Comparison of ENCODE assay signal across 8 cellular contexts in the genomic region with DNA sequence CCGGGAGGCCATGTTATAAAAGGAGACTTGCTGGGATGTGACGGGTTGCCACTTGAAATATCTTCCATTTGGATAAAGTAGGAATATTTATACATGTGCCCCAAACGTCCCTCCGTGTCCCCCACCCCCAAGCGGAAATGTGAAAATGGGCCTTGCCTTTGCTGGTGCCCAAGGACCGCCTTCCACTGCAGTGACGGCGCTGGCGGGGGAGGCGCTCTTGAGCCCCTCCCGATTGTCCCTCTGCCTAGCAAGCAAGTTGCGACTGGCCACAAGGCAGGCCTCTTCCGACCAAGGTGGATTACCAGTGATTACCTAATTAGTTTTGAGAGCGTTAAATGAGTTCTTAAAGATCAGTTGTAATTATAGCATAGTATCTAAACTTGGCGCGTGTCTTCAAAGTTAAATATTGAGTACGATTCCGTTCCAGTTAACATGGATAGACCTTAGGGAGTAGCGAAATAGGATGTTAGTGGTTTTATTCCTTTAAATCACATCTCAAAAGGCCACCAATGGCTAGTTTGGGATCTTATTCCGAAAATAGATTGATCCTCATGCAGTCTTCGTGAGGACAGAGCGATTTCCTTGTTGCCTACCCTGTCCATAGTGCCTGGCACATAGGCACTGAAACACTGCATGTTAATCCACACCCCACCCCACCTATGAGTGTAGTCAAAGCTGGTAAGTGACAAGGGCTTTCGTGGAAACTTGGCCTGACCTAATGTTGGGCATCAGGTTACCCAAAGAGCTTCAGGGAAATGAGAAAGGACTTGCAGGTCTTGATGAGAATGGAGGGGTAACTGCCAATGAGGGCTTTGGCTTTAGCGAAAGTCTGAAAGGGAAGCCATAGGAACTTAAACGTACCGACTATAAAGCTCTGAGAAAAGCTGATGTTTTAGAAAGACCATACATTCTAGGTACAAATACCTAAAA. TPM values are rescaled to one million over a fixed set of nuclear protein-coding genes. Genes with fewer than 3 reads are reported as not detected.
DNase-seq lines count a peak whose midpoint lies in the region; ATAC-seq and TF ChIP-seq lines count a peak whose summit lies in the region.

No MANE protein-coding gene starts in this region.

- TF ChIP-seq EP300 in transverse colon (IDR thresholded peaks at IDR 0.05; ENCODE audit: low read depth), result no peak

- H3K27ac Mint-ChIP-seq in T-helper 1 cell treated with Interleukin-12 subunit alpha and Interleukin-12 subunit beta and Interleukin-4 antibody, amounts not matched to agents 30 μg/mL and 1 μg/mL, for 36 hours, result peak overlapping the region; percentile 99

- in situ Hi-C loops in transverse colon (cut with MboI; ENCODE audit: low pct_ligation_motif_present in 1 of 4, low pct_unique_long_range_greater_than_20kb in 1 of 4, low sequenced_read_pairs in 3 of 4), result loop anchor here in 1 of 4 donors (10.0 kb wide), 1 partner anchor 47 kb away; the partner anchor contains the start of gene H2AZ2

- peak overlapping the region; percentile 93 for H3K4me3 Mint-ChIP-seq in T-helper 1 cell treated with Interleukin-12 subunit alpha and Interleukin-12 subunit beta and Interleukin-4 antibody, amounts not matched to agents 30 μg/mL and 1 μg/mL, for 36 hours

- TF ChIP-seq CTCF in GM12872 (IDR thresholded peaks at IDR 0.05; ENCODE audit: insufficient read depth, low read depth, low read length) (peak; percentile 62), heart right ventricle (IDR thresholded peaks at IDR 0.05) (peak in 8 of 9 donors; percentile 22 to 65 (median 54)), transverse colon (IDR thresholded peaks at IDR 0.05) (peak; percentile 39 to 51 (median 47))

- H3K27me3 ChIP-seq in heart right ventricle (no peaks in the 10 kb centered on the region), transverse colon (no peaks in the 10 kb centered on the region)

- H3K4me1 ChIP-seq in heart right ventricle, result peaks cover 0 to 38% (median 27%) of the 10 kb centered on the region in 9 donors
- H3K4me1 ChIP-seq in transverse colon, result peaks cover 8 to 28% (median 22%) of the 10 kb centered on the region in 4 donors

- peaks cover 45% of the 10 kb centered on the region for H3K36me3 Mint-ChIP-seq in T-helper 1 cell treated with Interleukin-12 subunit alpha and Interleukin-12 subunit beta and Interleukin-4 antibody, amounts not matched to agents 30 μg/mL and 1 μg/mL, for 36 hours (ENCODE audit: low read depth)

- H3K4me1 Mint-ChIP-seq in T-helper 1 cell treated with Interleukin-12 subunit alpha and Interleukin-12 subunit beta and Interleukin-4 antibody, amounts not matched to agents 30 μg/mL and 1 μg/mL, for 36 hours (ENCODE audit: low read depth), result peaks cover 21% of the 10 kb centered on the region

- TF ChIP-seq POLR2A in transverse colon (IDR thresholded peaks at IDR 0.05), result peak; percentile 37

- no peaks in the 10 kb centered on the region for H3K27me3 Mint-ChIP-seq in T-helper 1 cell treated with Interleukin-12 subunit alpha and Interleukin-12 subunit beta and Interleukin-4 antibody, amounts not matched to agents 30 μg/mL and 1 μg/mL, for 36 hours (ENCODE audit: low read depth)

- H3K27ac ChIP-seq in heart right ventricle, result peak overlapping the region; percentile 97 to 100 (median 100)
- H3K27ac ChIP-seq in transverse colon, result peak overlapping the region; percentile 99 to 100 (median 100)

- H3K9me3 ChIP-seq in heart right ventricle (no peaks in the 10 kb centered on the region), transverse colon (no peaks in the 10 kb centered on the region)

- 4 to 5% methylated on average over 26 of the region's 26 CpGs for WGBS in heart right ventricle, 2 donors
- WGBS in transverse colon (ENCODE audit: low coverage in 1 of 2), 2 donors, result 0 to 1% methylated on average over 6 to 26 of the region's 26 CpGs

- no peaks in the 10 kb centered on the region for H3K9me3 Mint-ChIP-seq in T-helper 1 cell treated with Interleukin-12 subunit alpha and Interleukin-12 subunit beta and Interleukin-4 antibody, amounts not matched to agents 30 μg/mL and 1 μg/mL, for 36 hours

- peak; percentile 65 for DNase-seq in NCI-H146 treated with DMSO at 0.1 percent for 48 hours (lab: John Stamatoyannopoulos, UW; ENCODE audit: unreplicated experiment)
- DNase-seq in amniotic stem cell (lab: John Stamatoyannopoulos, UW), result peak; percentile 67
- peak; percentile 86 to 93 for DNase-seq in heart right ventricle
- DNase-seq in pons (ENCODE audit: low spot score), result peak; percentile 92
- peak; percentile 93 for DNase-seq in transverse colon

- ATAC-seq in HG02798 (IDR thresholded peaks at IDR 0.05; ENCODE audit: poor library complexity, unreplicated experiment) (peak; percentile 47), heart right ventricle (peak; percentile 77 to 92 (median 87))

- peak overlapping the region; percentile 50 to 86 (median 82) for H3K4me3 ChIP-seq in heart right ventricle
- H3K4me3 ChIP-seq in transverse colon, result peak overlapping the region; percentile 79 to 94 (median 82)

- intact Hi-C loops in heart right ventricle (cut with DNase I) (loop anchor here in 7 of 10 donors (1.0 to 10.0 kb wide), 9 partner anchors 35 to 191 kb away; partner anchors contain the start of genes H2AZ2 (in 4 of the 7), ZMIZ2 (in 2 of the 7) and OGDH (in 1 of the 7)), transverse colon (cut with DNase I; ENCODE audit: low total_unique reads) (no loop called here)

- H3K36me3 ChIP-seq in heart right ventricle (peaks cover 0 to 44% (median 28%) of the 10 kb centered on the region in 9 donors), transverse colon (peaks cover 0 to 34% (median 15%) of the 10 kb centered on the region in 4 donors)

RNA-seq across cellular contexts. Expression of gene PPIA, which starts 1.1 kb away (rescaled TPM):
- total RNA-seq in heart right ventricle (100 to 1,000 TPM; 355 to 728 (median 423) TPM), transverse colon (1,000 to 10,000 TPM in 1 of 4 donors, 100 to 1,000 TPM in 3; 631 to 1,290 (median 820) TPM)
- 1,000 to 10,000 TPM; 1,028 to 3,654 TPM for polyA plus RNA-seq in heart right ventricle

RNA-seq across cellular contexts. Expression of gene ZMIZ2, which starts 48.9 kb away (rescaled TPM):
- total RNA-seq in heart right ventricle (10 to 100 TPM; 38.9 to 80.4 (median 47.9) TPM), transverse colon (10 to 100 TPM; 40.6 to 92.7 (median 69.3) TPM)
- 10 to 100 TPM; 26.3 to 87.3 TPM for polyA plus RNA-seq in heart right ventricle

RNA-seq across cellular contexts. Expression of gene H2AZ2, which starts 50.3 kb away (rescaled TPM):
- total RNA-seq in heart right ventricle, result 100 to 1,000 TPM; 206 to 280 (median 259) TPM
- polyA plus RNA-seq in heart right ventricle, result 100 to 1,000 TPM; 109 to 131 TPM
- total RNA-seq in transverse colon, result 100 to 1,000 TPM in 3 of 4 donors, 10 to 100 TPM in 1; 99.6 to 418 (median 115) TPM

Comparison
In these comparisons a context has a peak if more than half of its experiments do, and no peak if none do; other contexts are left out.
1. Peak in every context shown above with its lines: DNase-seq, ATAC-seq, H3K4me3 ChIP-seq and H3K27ac ChIP-seq.